8 cellular contexts compared by ENCODE assay signal in genomic region chr9:35604578-35605335, GRCh38. TPM values are rescaled to one million over a fixed set of nuclear protein-coding genes. Genes with fewer than 3 reads are reported as not detected.
A peak's percentile ranks its signal among the peaks of the same experiment; 100 is the strongest.
DNase-seq lines count a peak whose midpoint lies in the region; ATAC-seq and TF ChIP-seq lines count a peak whose summit lies in the region.

TESK1 (plus strand) TSS chr9:35605262; CDS start chr9:35605620, 358 bp downstream.

- DNase-seq in CD8-positive, alpha-beta T cell: peak; percentile 58 to 87 (median 80)
- DNase-seq in GM20000 (ENCODE audit: low spot score) (peak; percentile 97), HT-29 (ENCODE audit: low spot score) (peak; percentile 81), Peyer's patch (peak; percentile 83 to 93 (median 91)), fibroblast of mammary gland (ENCODE audit: low read depth) (peak; percentile 36)
- peak; percentile 56 to 76 for DNase-seq in activated T-helper 1 cell treated with anti-CD3 and anti-CD28 coated beads, Interleukin-2, amount 50 U/mL, for 16 hours (ENCODE audit: low read depth in 1 of 2, low spot score in 1 of 2)
- peak; percentile 69 to 89 (median 79) for DNase-seq in naive thymus-derived CD4-positive, alpha-beta T cell
- DNase-seq in stimulated activated effector memory CD8-positive, alpha-beta T cell treated with anti-CD3 and anti-CD28 coated beads, Interleukin-12 subunit alpha, Interleukin-12 subunit beta, amount 100 ng/mL, for 72 hours (ENCODE audit: low spot score in 2 of 2): peak; percentile 82 to 92

- H3K4me1 Mint-ChIP-seq in CD8-positive, alpha-beta T cell (ENCODE audit: low read depth): peaks cover 31% of the 10 kb centered on the region
- peaks cover 21 to 42% (median 35%) of the 10 kb centered on the region in 7 donors for H3K4me1 Mint-ChIP-seq in naive thymus-derived CD4-positive, alpha-beta T cell
- H3K4me1 Mint-ChIP-seq in stimulated activated effector memory CD8-positive, alpha-beta T cell treated with anti-CD3 and anti-CD28 coated beads, Interleukin-12 subunit alpha, Interleukin-12 subunit beta, amount 100 ng/mL, for 72 hours: peaks cover 50% of the 10 kb centered on the region

- peak; percentile 29 for ATAC-seq in CD8-positive, alpha-beta T cell
- peak; percentile 52 for ATAC-seq in naive thymus-derived CD4-positive, alpha-beta T cell
- peak; percentile 62 for ATAC-seq in stimulated activated effector memory CD8-positive, alpha-beta T cell treated with anti-CD3 and anti-CD28 coated beads, Interleukin-12 subunit alpha, Interleukin-12 subunit beta, amount 100 ng/mL, for 72 hours

- no peaks in the 10 kb centered on the region for H3K27me3 Mint-ChIP-seq in CD8-positive, alpha-beta T cell (ENCODE audit: low read depth)
- H3K27me3 Mint-ChIP-seq in naive thymus-derived CD4-positive, alpha-beta T cell: no peaks in the 10 kb centered on the region

- POLR2A ChIA-PET in CD8-positive, alpha-beta T cell (lab: Charles Lee): interaction anchor here (1.0 to 3.1 kb wide), 7 partner anchors 13 to 207 kb away, joined by 3 to 17 read pairs (median 7); partner anchors contain the start of genes CCDC107, CREB3, GBA2 and RGP1
- POLR2A ChIA-PET in naive thymus-derived CD4-positive, alpha-beta T cell (lab: Charles Lee): interaction anchor here (0.9 to 2.0 kb wide), 12 partner anchors 13 to 206 kb away, joined by 3 to 25 read pairs (median 4); partner anchors contain the start of genes CREB3, SPAG8 and TLN1

- intact Hi-C loops in CD8-positive, alpha-beta T cell (cut with DNase I, micrococcal nuclease): loop anchor here (1.0 to 10.0 kb wide), 20 partner anchors 13 to 1228 kb away; partner anchors contain the start of genes CCDC107 (in 2 of the 2), CCL27 (in 2 of the 2), CREB3 (in 2 of the 2) and HINT2 (in 2 of the 2)
- intact Hi-C loops in naive thymus-derived CD4-positive, alpha-beta T cell (cut with micrococcal nuclease): loop anchor here (1.0 to 10.0 kb wide), 30 partner anchors 13 to 1860 kb away; partner anchors contain the start of genes CCDC107 (in 2 of the 2), CREB3 (in 2 of the 2), DNAJB5 (in 2 of the 2) and GBA2 (in 2 of the 2)

- H3K27ac Mint-ChIP-seq in CD8-positive, alpha-beta T cell: peak within 1 kb of the TSS; percentile 93
- peak within 1 kb of the TSS; percentile 94 to 99 (median 98) for H3K27ac Mint-ChIP-seq in naive thymus-derived CD4-positive, alpha-beta T cell
- H3K27ac Mint-ChIP-seq in stimulated activated effector memory CD8-positive, alpha-beta T cell treated with anti-CD3 and anti-CD28 coated beads, Interleukin-12 subunit alpha, Interleukin-12 subunit beta, amount 100 ng/mL, for 72 hours: peak within 1 kb of the TSS; percentile 98

- H3K4me3 Mint-ChIP-seq in CD8-positive, alpha-beta T cell: peak within 1 kb of the TSS; percentile 93
- H3K4me3 Mint-ChIP-seq in naive thymus-derived CD4-positive, alpha-beta T cell: peak within 1 kb of the TSS; percentile 92 to 100 (median 98)
- peak within 1 kb of the TSS; percentile 97 for H3K4me3 Mint-ChIP-seq in stimulated activated effector memory CD8-positive, alpha-beta T cell treated with anti-CD3 and anti-CD28 coated beads, Interleukin-12 subunit alpha, Interleukin-12 subunit beta, amount 100 ng/mL, for 72 hours

- no peaks in the 10 kb centered on the region for H3K9me3 Mint-ChIP-seq in CD8-positive, alpha-beta T cell
- peaks cover 0 to 3% (median 0%) of the 10 kb centered on the region in 11 donors for H3K9me3 Mint-ChIP-seq in naive thymus-derived CD4-positive, alpha-beta T cell
- no peaks in the 10 kb centered on the region for H3K9me3 Mint-ChIP-seq in stimulated activated effector memory CD8-positive, alpha-beta T cell treated with anti-CD3 and anti-CD28 coated beads, Interleukin-12 subunit alpha, Interleukin-12 subunit beta, amount 100 ng/mL, for 72 hours

- no peaks in the 10 kb centered on the region for H3K27me3 ChIP-seq in CD8-positive, alpha-beta T cell (ENCODE audit: insufficient read depth, low read length)
- no peaks in the 10 kb centered on the region for H3K27me3 ChIP-seq in Peyer's patch
- H3K27me3 ChIP-seq in naive thymus-derived CD4-positive, alpha-beta T cell (ENCODE audit: control insufficient read depth in 2 of 2, insufficient read depth in 2 of 2, low read length in 2 of 2): no peaks in the 10 kb centered on the region

- peaks cover 17% of the 10 kb centered on the region for H3K36me3 ChIP-seq in CD8-positive, alpha-beta T cell (ENCODE audit: insufficient read depth, low read length)
- H3K36me3 ChIP-seq in Peyer's patch: peaks cover 0 to 27% (median 0%) of the 10 kb centered on the region in 3 donors
- H3K36me3 ChIP-seq in naive thymus-derived CD4-positive, alpha-beta T cell (ENCODE audit: control insufficient read depth in 2 of 3, insufficient read depth in 3 of 3, low read length in 3 of 3): peaks cover 8 to 26% (median 15%) of the 10 kb centered on the region in 3 experiments

- no peak for TF ChIP-seq CTCF in CD8-positive, alpha-beta T cell (IDR thresholded peaks at IDR 0.05)
- TF ChIP-seq CTCF in GM20000 (IDR thresholded peaks at IDR 0.05; ENCODE audit: extremely low read depth, missing control alignments) (no peak), Peyer's patch (IDR thresholded peaks at IDR 0.05) (no peak), fibroblast of mammary gland (conservative IDR thresholded peaks at IDR 0.05; ENCODE audit: control insufficient read depth, insufficient read depth, low read depth, low read length) (no peak)

- no peaks in the 10 kb centered on the region for H3K9me3 ChIP-seq in CD8-positive, alpha-beta T cell (ENCODE audit: low read length)
- no peaks in the 10 kb centered on the region for H3K9me3 ChIP-seq in Peyer's patch
- H3K9me3 ChIP-seq in naive thymus-derived CD4-positive, alpha-beta T cell (ENCODE audit: control insufficient read depth in 2 of 3, low read length in 3 of 3): no peaks in the 10 kb centered on the region

- TF ChIP-seq POLR2A in Peyer's patch (IDR thresholded peaks at IDR 0.05): peak; percentile 12 to 22

- H3K4me3 ChIP-seq in CD8-positive, alpha-beta T cell (ENCODE audit: low read depth, low read length): peak within 1 kb of the TSS; percentile 83
- peak within 1 kb of the TSS; percentile 88 to 92 (median 92) for H3K4me3 ChIP-seq in Peyer's patch
- peak within 1 kb of the TSS; percentile 78 for H3K4me3 ChIP-seq in fibroblast of mammary gland (ENCODE audit: control insufficient read depth, low read depth, low read length)
- H3K4me3 ChIP-seq in naive thymus-derived CD4-positive, alpha-beta T cell (ENCODE audit: low read length): peak within 1 kb of the TSS; percentile 65

- H3K27ac ChIP-seq in CD8-positive, alpha-beta T cell (ENCODE audit: low read depth, low read length): peak within 1 kb of the TSS; percentile 61
- peak within 1 kb of the TSS; percentile 95 to 98 (median 96) for H3K27ac ChIP-seq in Peyer's patch
- peak within 1 kb of the TSS; percentile 84 for H3K27ac ChIP-seq in naive thymus-derived CD4-positive, alpha-beta T cell (ENCODE audit: low read depth, low read length)

- peaks cover 31% of the 10 kb centered on the region for H3K36me3 Mint-ChIP-seq in CD8-positive, alpha-beta T cell
- peaks cover 0 to 14% (median 4%) of the 10 kb centered on the region in 5 donors for H3K36me3 Mint-ChIP-seq in naive thymus-derived CD4-positive, alpha-beta T cell
- peaks cover 51% of the 10 kb centered on the region for H3K36me3 Mint-ChIP-seq in stimulated activated effector memory CD8-positive, alpha-beta T cell treated with anti-CD3 and anti-CD28 coated beads, Interleukin-12 subunit alpha, Interleukin-12 subunit beta, amount 100 ng/mL, for 72 hours

- CTCF ChIA-PET in CD8-positive, alpha-beta T cell (lab: Charles Lee): interaction anchor here (1.0 to 3.8 kb wide), 7 partner anchors 42 to 277 kb away, joined by 3 to 34 read pairs (median 6); partner anchors contain the start of genes CCDC107, RMRP and RUSC2
- CTCF ChIA-PET in naive thymus-derived CD4-positive, alpha-beta T cell (lab: Charles Lee): interaction anchor here (0.8 to 2.4 kb wide), 6 partner anchors 9 to 145 kb away, joined by 3 to 8 read pairs (median 4); no protein-coding TSS in a partner anchor

- peaks cover 23% of the 10 kb centered on the region for H3K4me1 ChIP-seq in CD8-positive, alpha-beta T cell (ENCODE audit: insufficient read depth, low read length)
- H3K4me1 ChIP-seq in Peyer's patch: peaks cover 0 to 23% (median 8%) of the 10 kb centered on the region in 4 donors
- H3K4me1 ChIP-seq in naive thymus-derived CD4-positive, alpha-beta T cell (ENCODE audit: control insufficient read depth in 2 of 2, insufficient read depth in 2 of 2, low read length in 2 of 2): peaks cover 22 to 24% of the 10 kb centered on the region in 2 donors

RNA-seq across cellular contexts. Expression of gene TESK1, which starts in this region (rescaled TPM):
- 10 to 100 TPM; 18.0 to 19.6 TPM for total RNA-seq in CD8-positive, alpha-beta T cell
- total RNA-seq in HT-29 (2014; rRNA removed; shearing (Covaris generic)): 7.7 and 7.9 TPM in 2 replicates
- 10 to 100 TPM; 21.5 to 85.1 (median 50.7) TPM for total RNA-seq in Peyer's patch
- 10 to 100 TPM; 25.4 to 45.5 (median 39.2) TPM for total RNA-seq in naive thymus-derived CD4-positive, alpha-beta T cell
- 1 to 10 TPM; 3.5 to 7.1 TPM for polyA plus RNA-seq in naive thymus-derived CD4-positive, alpha-beta T cell

Comparison
In these comparisons a context has a peak if more than half of its experiments do, and no peak if none do; other contexts are left out.
1. Peak in every context shown above with its lines: DNase-seq, ATAC-seq, H3K4me3 ChIP-seq and H3K27ac ChIP-seq.
2. DNase-seq: peak in every context shown above with its lines; median percentile 97 in GM20000; 91 in Peyer's patch; 87 in stimulated activated effector memory CD8-positive, alpha-beta T cell treated with anti-CD3 and anti-CD28 coated beads, Interleukin-12 subunit alpha, Interleukin-12 subunit beta, amount 100 ng/mL, for 72 hours; 81 in HT-29; 80 in CD8-positive, alpha-beta T cell; 79 in naive thymus-derived CD4-positive, alpha-beta T cell; 66 in activated T-helper 1 cell treated with anti-CD3 and anti-CD28 coated beads, Interleukin-2, amount 50 U/mL, for 16 hours; 36 in fibroblast of mammary gland.